ENCODE assay signal across 1 cellular context in the genomic region with DNA sequence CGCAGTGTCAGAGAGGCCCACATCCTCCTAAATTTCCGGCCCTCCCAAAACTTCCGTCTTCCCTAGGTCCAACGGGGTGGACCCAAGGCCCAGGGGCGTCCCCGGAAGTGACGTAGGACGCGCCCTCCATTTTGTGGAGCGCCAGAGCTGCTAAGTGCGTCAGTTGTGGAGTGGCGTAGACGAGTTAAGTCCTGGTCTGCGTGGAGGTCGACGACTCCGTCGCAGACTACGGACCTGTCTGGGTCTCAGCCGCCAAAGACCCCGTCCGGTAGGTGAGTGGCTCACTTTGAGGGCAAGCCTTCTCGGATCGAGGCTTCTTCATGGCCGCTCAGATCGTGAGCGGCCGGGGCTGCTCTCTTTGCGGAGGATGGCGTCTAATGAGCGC.
A peak's percentile ranks its signal among the peaks of the same experiment; 100 is the strongest.
TF ChIP-seq lines count a peak whose summit lies in the region.

A gene (plus strand): TSS at position 159 of the 385 bp plus-strand sequence. CDS start 1,015 bp downstream, outside the sequence.

TF ChIP-seq in K562, 482 proteins besides CTCF, POLR2A, EP300 and RAD21 (continued from another document and continues in another):
- TF ChIP-seq, protein P1, sequence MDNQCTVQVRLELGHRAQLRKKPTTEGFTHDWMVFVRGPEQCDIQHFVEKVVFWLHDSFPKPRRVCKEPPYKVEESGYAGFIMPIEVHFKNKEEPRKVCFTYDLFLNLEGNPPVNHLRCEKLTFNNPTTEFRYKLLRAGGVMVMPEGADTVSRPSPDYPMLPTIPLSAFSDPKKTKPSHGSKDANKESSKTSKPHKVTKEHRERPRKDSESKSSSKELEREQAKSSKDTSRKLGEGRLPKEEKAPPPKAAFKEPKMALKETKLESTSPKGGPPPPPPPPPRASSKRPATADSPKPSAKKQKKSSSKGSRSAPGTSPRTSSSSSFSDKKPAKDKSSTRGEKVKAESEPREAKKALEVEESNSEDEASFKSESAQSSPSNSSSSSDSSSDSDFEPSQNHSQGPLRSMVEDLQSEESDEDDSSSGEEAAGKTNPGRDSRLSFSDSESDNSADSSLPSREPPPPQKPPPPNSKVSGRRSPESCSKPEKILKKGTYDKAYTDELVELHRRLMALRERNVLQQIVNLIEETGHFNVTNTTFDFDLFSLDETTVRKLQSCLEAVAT (IDR thresholded peaks at IDR 0.05): 0 out of 4 replicates have a peak, but pooled peaks of 1 of the 2 experiments have one; percentile 69
- TF ChIP-seq, protein P2, sequence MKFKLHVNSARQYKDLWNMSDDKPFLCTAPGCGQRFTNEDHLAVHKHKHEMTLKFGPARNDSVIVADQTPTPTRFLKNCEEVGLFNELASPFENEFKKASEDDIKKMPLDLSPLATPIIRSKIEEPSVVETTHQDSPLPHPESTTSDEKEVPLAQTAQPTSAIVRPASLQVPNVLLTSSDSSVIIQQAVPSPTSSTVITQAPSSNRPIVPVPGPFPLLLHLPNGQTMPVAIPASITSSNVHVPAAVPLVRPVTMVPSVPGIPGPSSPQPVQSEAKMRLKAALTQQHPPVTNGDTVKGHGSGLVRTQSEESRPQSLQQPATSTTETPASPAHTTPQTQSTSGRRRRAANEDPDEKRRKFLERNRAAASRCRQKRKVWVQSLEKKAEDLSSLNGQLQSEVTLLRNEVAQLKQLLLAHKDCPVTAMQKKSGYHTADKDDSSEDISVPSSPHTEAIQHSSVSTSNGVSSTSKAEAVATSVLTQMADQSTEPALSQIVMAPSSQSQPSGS (CRISPR knock-in tag; IDR thresholded peaks at IDR 0.05): 0 out of 2 replicates have a peak, but pooled peaks have one; percentile 24
- TF ChIP-seq, protein P3, sequence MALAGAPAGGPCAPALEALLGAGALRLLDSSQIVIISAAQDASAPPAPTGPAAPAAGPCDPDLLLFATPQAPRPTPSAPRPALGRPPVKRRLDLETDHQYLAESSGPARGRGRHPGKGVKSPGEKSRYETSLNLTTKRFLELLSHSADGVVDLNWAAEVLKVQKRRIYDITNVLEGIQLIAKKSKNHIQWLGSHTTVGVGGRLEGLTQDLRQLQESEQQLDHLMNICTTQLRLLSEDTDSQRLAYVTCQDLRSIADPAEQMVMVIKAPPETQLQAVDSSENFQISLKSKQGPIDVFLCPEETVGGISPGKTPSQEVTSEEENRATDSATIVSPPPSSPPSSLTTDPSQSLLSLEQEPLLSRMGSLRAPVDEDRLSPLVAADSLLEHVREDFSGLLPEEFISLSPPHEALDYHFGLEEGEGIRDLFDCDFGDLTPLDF (CRISPR knock-in tag; IDR thresholded peaks at IDR 0.05): no peak
- TF ChIP-seq KDM5B (IDR thresholded peaks at IDR 0.05; ENCODE audit: insufficient replicate concordance, low read depth, low read length) (peak; percentile 98), ZC3H4 (CRISPR knock-in tag; IDR thresholded peaks at IDR 0.05; ENCODE audit: borderline replicate concordance) (no peak; the same call in 1 of the 2 replicates), POLR2H (tag; IDR thresholded peaks at IDR 0.05; ENCODE audit: low read depth) (peak; percentile 96), NR2C2 (CRISPR knock-in tag; IDR thresholded peaks at IDR 0.05) (no peak), NR2C2 (tag; IDR thresholded peaks at IDR 0.05) (peak; percentile 77), ZNF316 (IDR thresholded peaks at IDR 0.05) (no peak), ATF7 (IDR thresholded peaks at IDR 0.05) (peak; percentile 86), BCOR (IDR thresholded peaks at IDR 0.05) (no peak), PML (IDR thresholded peaks at IDR 0.05; ENCODE audit: low read length) (peak; percentile 90), MBD2 (IDR thresholded peaks at IDR 0.05; ENCODE audit: borderline replicate concordance, low read depth) (peak; percentile 77), ATF1 (CRISPR knock-in tag; IDR thresholded peaks at IDR 0.05) (0 out of 2 replicates have a peak, but pooled peaks have one; percentile 28), ATF1 (tag; IDR thresholded peaks at IDR 0.05) (peak; percentile 96), POLR2G (IDR thresholded peaks at IDR 0.05; ENCODE audit: low read depth, low read length) (peak; percentile 97), BHLHE40 (IDR thresholded peaks at IDR 0.05; ENCODE audit: low read length) (0 out of 2 replicates have a peak, but pooled peaks have one; percentile 16), FOXM1 (IDR thresholded peaks at IDR 0.05; ENCODE audit: low read depth) (peak; percentile 37; the same call in 1 of the 2 replicates), FOXM1 (CRISPR knock-in tag; IDR thresholded peaks at IDR 0.05; ENCODE audit: low read depth) (no peak), DPF2 (IDR thresholded peaks at IDR 0.05) (no peak), ZNF253 (CRISPR knock-in tag; conservative IDR thresholded peaks at IDR 0.05) (no peak), TEAD4 (IDR thresholded peaks at IDR 0.05; ENCODE audit: low read length) (peak; percentile 80), TEAD4 (CRISPR knock-in tag; IDR thresholded peaks at IDR 0.05; ENCODE audit: borderline replicate concordance) (no peak), RNF2 (IDR thresholded peaks at IDR 0.05) (peak; percentile 71; the same call in 1 of the 2 replicates), POLR2AphosphoS5 (IDR thresholded peaks at IDR 0.05; ENCODE audit: control insufficient read depth, insufficient read depth, low read depth, low read length) (peak; percentile 97), YY1 (IDR thresholded peaks at IDR 0.05; ENCODE audit: borderline replicate concordance in 1 of 3, control insufficient read depth in 1 of 3, extremely low read depth in 1 of 3, insufficient read depth in 3 of 3, insufficient read length in 1 of 3, insufficient replicate concordance in 2 of 3, low read depth in 1 of 3, low read length in 2 of 3) (peak; percentile 76 to 98 (median 94))
- TF ChIP-seq, protein P4, sequence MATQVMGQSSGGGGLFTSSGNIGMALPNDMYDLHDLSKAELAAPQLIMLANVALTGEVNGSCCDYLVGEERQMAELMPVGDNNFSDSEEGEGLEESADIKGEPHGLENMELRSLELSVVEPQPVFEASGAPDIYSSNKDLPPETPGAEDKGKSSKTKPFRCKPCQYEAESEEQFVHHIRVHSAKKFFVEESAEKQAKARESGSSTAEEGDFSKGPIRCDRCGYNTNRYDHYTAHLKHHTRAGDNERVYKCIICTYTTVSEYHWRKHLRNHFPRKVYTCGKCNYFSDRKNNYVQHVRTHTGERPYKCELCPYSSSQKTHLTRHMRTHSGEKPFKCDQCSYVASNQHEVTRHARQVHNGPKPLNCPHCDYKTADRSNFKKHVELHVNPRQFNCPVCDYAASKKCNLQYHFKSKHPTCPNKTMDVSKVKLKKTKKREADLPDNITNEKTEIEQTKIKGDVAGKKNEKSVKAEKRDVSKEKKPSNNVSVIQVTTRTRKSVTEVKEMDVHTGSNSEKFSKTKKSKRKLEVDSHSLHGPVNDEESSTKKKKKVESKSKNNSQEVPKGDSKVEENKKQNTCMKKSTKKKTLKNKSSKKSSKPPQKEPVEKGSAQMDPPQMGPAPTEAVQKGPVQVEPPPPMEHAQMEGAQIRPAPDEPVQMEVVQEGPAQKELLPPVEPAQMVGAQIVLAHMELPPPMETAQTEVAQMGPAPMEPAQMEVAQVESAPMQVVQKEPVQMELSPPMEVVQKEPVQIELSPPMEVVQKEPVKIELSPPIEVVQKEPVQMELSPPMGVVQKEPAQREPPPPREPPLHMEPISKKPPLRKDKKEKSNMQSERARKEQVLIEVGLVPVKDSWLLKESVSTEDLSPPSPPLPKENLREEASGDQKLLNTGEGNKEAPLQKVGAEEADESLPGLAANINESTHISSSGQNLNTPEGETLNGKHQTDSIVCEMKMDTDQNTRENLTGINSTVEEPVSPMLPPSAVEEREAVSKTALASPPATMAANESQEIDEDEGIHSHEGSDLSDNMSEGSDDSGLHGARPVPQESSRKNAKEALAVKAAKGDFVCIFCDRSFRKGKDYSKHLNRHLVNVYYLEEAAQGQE (CRISPR knock-in tag; IDR thresholded peaks at IDR 0.05; ENCODE audit: low read depth): 0 out of 2 replicates have a peak, but pooled peaks have one; percentile 11
- TF ChIP-seq, protein P5, sequence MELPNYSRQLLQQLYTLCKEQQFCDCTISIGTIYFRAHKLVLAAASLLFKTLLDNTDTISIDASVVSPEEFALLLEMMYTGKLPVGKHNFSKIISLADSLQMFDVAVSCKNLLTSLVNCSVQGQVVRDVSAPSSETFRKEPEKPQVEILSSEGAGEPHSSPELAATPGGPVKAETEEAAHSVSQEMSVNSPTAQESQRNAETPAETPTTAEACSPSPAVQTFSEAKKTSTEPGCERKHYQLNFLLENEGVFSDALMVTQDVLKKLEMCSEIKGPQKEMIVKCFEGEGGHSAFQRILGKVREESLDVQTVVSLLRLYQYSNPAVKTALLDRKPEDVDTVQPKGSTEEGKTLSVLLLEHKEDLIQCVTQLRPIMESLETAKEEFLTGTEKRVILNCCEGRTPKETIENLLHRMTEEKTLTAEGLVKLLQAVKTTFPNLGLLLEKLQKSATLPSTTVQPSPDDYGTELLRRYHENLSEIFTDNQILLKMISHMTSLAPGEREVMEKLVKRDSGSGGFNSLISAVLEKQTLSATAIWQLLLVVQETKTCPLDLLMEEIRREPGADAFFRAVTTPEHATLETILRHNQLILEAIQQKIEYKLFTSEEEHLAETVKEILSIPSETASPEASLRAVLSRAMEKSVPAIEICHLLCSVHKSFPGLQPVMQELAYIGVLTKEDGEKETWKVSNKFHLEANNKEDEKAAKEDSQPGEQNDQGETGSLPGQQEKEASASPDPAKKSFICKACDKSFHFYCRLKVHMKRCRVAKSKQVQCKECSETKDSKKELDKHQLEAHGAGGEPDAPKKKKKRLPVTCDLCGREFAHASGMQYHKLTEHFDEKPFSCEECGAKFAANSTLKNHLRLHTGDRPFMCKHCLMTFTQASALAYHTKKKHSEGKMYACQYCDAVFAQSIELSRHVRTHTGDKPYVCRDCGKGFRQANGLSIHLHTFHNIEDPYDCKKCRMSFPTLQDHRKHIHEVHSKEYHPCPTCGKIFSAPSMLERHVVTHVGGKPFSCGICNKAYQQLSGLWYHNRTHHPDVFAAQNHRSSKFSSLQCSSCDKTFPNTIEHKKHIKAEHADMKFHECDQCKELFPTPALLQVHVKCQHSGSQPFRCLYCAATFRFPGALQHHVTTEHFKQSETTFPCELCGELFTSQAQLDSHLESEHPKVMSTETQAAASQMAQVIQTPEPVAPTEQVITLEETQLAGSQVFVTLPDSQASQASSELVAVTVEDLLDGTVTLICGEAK (IDR thresholded peaks at IDR 0.05): peak; percentile 90
- TF ChIP-seq, protein P5 (CRISPR knock-in tag; IDR thresholded peaks at IDR 0.05): no peak
- TF ChIP-seq, protein P6, sequence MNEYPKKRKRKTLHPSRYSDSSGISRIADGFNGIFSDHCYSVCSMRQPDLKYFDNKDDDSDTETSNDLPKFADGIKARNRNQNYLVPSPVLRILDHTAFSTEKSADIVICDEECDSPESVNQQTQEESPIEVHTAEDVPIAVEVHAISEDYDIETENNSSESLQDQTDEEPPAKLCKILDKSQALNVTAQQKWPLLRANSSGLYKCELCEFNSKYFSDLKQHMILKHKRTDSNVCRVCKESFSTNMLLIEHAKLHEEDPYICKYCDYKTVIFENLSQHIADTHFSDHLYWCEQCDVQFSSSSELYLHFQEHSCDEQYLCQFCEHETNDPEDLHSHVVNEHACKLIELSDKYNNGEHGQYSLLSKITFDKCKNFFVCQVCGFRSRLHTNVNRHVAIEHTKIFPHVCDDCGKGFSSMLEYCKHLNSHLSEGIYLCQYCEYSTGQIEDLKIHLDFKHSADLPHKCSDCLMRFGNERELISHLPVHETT (CRISPR knock-in tag; conservative IDR thresholded peaks at IDR 0.05 in 1 of 2, IDR thresholded peaks at IDR 0.05 in 1 of 2): peak in 1 of 2 experiments; percentile 70; a peak in 2 of 4 replicates
- TF ChIP-seq, protein P7, sequence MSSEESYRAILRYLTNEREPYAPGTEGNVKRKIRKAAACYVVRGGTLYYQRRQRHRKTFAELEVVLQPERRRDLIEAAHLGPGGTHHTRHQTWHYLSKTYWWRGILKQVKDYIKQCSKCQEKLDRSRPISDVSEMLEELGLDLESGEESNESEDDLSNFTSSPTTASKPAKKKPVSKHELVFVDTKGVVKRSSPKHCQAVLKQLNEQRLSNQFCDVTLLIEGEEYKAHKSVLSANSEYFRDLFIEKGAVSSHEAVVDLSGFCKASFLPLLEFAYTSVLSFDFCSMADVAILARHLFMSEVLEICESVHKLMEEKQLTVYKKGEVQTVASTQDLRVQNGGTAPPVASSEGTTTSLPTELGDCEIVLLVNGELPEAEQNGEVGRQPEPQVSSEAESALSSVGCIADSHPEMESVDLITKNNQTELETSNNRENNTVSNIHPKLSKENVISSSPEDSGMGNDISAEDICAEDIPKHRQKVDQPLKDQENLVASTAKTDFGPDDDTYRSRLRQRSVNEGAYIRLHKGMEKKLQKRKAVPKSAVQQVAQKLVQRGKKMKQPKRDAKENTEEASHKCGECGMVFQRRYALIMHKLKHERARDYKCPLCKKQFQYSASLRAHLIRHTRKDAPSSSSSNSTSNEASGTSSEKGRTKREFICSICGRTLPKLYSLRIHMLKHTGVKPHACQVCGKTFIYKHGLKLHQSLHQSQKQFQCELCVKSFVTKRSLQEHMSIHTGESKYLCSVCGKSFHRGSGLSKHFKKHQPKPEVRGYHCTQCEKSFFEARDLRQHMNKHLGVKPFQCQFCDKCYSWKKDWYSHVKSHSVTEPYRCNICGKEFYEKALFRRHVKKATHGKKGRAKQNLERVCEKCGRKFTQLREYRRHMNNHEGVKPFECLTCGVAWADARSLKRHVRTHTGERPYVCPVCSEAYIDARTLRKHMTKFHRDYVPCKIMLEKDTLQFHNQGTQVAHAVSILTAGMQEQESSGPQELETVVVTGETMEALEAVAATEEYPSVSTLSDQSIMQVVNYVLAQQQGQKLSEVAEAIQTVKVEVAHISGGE (CRISPR knock-in tag; IDR thresholded peaks at IDR 0.05): peak in 1 of 3 experiments; percentile 89; a peak in 2 of 6 replicates
- TF ChIP-seq, protein P8, sequence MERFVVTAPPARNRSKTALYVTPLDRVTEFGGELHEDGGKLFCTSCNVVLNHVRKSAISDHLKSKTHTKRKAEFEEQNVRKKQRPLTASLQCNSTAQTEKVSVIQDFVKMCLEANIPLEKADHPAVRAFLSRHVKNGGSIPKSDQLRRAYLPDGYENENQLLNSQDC (CRISPR knock-in tag; IDR thresholded peaks at IDR 0.05): 0 out of 2 replicates have a peak, but pooled peaks have one; percentile 65
